Comparison of ENCODE assay signal across 1 cellular context in the genomic region with DNA sequence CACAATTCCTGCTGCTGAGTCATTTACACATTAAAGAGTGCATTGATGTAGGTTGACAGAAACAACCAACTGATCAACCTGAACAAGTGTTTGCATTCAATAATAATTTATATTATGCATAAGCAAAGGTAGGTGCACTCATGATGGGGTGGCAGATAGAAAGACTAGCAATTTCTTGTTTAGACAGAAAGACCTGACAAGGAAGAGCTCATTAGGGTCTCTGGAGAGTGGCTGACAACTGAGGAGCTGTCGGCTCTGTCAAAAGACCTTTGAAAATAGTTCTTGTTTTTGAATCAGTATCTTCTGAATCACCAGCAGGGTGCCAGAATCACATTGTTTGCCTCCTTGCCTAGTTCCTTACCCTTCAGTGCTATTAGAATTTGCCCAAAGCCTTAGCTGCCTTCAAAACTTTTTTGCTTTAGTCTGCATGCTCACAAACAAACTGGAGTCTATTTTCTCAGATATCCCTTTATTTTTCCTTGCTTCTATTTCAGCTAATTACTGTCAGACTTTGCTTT.
TF ChIP-seq lines count a peak whose summit lies in the region.

No MANE protein-coding gene starts in this region.

TF ChIP-seq in GM23338, 12 proteins besides CTCF, POLR2A, EP300 and RAD21 (continued from another document):
- TF ChIP-seq, protein P1, sequence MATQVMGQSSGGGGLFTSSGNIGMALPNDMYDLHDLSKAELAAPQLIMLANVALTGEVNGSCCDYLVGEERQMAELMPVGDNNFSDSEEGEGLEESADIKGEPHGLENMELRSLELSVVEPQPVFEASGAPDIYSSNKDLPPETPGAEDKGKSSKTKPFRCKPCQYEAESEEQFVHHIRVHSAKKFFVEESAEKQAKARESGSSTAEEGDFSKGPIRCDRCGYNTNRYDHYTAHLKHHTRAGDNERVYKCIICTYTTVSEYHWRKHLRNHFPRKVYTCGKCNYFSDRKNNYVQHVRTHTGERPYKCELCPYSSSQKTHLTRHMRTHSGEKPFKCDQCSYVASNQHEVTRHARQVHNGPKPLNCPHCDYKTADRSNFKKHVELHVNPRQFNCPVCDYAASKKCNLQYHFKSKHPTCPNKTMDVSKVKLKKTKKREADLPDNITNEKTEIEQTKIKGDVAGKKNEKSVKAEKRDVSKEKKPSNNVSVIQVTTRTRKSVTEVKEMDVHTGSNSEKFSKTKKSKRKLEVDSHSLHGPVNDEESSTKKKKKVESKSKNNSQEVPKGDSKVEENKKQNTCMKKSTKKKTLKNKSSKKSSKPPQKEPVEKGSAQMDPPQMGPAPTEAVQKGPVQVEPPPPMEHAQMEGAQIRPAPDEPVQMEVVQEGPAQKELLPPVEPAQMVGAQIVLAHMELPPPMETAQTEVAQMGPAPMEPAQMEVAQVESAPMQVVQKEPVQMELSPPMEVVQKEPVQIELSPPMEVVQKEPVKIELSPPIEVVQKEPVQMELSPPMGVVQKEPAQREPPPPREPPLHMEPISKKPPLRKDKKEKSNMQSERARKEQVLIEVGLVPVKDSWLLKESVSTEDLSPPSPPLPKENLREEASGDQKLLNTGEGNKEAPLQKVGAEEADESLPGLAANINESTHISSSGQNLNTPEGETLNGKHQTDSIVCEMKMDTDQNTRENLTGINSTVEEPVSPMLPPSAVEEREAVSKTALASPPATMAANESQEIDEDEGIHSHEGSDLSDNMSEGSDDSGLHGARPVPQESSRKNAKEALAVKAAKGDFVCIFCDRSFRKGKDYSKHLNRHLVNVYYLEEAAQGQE (IDR thresholded peaks at IDR 0.05; ENCODE audit: unreplicated experiment): no peak
- TF ChIP-seq POLR2AphosphoS5 (IDR thresholded peaks at IDR 0.05; ENCODE audit: low read depth) (no peak), EZH2 (IDR thresholded peaks at IDR 0.05; ENCODE audit: low read depth, unreplicated experiment) (no peak), NANOG (IDR thresholded peaks at IDR 0.05; ENCODE audit: borderline replicate concordance) (no peak), ZNF114 (CRISPR knock-in tag; IDR thresholded peaks at IDR 0.05) (no peak)
- TF ChIP-seq, protein P2, sequence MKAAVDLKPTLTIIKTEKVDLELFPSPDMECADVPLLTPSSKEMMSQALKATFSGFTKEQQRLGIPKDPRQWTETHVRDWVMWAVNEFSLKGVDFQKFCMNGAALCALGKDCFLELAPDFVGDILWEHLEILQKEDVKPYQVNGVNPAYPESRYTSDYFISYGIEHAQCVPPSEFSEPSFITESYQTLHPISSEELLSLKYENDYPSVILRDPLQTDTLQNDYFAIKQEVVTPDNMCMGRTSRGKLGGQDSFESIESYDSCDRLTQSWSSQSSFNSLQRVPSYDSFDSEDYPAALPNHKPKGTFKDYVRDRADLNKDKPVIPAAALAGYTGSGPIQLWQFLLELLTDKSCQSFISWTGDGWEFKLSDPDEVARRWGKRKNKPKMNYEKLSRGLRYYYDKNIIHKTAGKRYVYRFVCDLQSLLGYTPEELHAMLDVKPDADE (IDR thresholded peaks at IDR 0.05): no peak
- TF ChIP-seq, protein P3, sequence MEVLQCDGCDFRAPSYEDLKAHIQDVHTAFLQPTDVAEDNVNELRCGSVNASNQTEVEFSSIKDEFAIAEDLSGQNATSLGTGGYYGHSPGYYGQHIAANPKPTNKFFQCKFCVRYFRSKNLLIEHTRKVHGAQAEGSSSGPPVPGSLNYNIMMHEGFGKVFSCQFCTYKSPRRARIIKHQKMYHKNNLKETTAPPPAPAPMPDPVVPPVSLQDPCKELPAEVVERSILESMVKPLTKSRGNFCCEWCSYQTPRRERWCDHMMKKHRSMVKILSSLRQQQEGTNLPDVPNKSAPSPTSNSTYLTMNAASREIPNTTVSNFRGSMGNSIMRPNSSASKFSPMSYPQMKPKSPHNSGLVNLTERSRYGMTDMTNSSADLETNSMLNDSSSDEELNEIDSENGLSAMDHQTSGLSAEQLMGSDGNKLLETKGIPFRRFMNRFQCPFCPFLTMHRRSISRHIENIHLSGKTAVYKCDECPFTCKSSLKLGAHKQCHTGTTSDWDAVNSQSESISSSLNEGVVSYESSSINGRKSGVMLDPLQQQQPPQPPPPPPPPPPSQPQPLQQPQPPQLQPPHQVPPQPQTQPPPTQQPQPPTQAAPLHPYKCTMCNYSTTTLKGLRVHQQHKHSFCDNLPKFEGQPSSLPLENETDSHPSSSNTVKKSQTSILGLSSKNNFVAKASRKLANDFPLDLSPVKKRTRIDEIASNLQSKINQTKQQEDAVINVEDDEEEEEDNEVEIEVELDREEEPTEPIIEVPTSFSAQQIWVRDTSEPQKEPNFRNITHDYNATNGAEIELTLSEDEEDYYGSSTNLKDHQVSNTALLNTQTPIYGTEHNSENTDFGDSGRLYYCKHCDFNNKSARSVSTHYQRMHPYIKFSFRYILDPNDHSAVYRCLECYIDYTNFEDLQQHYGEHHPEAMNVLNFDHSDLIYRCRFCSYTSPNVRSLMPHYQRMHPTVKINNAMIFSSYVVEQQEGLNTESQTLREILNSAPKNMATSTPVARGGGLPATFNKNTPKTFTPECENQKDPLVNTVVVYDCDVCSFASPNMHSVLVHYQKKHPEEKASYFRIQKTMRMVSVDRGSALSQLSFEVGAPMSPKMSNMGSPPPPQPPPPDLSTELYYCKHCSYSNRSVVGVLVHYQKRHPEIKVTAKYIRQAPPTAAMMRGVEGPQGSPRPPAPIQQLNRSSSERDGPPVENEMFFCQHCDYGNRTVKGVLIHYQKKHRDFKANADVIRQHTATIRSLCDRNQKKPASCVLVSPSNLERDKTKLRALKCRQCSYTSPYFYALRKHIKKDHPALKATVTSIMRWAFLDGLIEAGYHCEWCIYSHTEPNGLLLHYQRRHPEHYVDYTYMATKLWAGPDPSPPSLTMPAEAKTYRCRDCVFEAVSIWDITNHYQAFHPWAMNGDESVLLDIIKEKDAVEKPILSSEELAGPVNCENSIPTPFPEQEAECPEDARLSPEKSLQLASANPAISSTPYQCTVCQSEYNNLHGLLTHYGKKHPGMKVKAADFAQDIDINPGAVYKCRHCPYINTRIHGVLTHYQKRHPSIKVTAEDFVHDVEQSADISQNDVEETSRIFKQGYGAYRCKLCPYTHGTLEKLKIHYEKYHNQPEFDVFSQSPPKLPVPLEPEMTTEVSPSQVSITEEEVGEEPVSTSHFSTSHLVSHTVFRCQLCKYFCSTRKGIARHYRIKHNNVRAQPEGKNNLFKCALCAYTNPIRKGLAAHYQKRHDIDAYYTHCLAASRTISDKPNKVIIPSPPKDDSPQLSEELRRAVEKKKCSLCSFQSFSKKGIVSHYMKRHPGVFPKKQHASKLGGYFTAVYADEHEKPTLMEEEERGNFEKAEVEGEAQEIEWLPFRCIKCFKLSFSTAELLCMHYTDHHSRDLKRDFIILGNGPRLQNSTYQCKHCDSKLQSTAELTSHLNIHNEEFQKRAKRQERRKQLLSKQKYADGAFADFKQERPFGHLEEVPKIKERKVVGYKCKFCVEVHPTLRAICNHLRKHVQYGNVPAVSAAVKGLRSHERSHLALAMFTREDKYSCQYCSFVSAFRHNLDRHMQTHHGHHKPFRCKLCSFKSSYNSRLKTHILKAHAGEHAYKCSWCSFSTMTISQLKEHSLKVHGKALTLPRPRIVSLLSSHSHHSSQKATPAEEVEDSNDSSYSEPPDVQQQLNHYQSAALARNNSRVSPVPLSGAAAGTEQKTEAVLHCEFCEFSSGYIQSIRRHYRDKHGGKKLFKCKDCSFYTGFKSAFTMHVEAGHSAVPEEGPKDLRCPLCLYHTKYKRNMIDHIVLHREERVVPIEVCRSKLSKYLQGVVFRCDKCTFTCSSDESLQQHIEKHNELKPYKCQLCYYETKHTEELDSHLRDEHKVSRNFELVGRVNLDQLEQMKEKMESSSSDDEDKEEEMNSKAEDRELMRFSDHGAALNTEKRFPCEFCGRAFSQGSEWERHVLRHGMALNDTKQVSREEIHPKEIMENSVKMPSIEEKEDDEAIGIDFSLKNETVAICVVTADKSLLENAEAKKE (CRISPR knock-in tag; IDR thresholded peaks at IDR 0.05): no peak
